8 cellular contexts compared by ENCODE assay signal in genomic region chr19:55654833-55655647, GRCh38. TPM values are rescaled to one million over a fixed set of nuclear protein-coding genes. Genes with fewer than 3 reads are reported as not detected.
DNase-seq lines count a peak whose midpoint lies in the region; ATAC-seq and TF ChIP-seq lines count a peak whose summit lies in the region.

TSS of gene U2AF2 (plus strand) at chr19:55655035. CDS start at chr19:55655105, 70 bp downstream.

- peak within 1 kb of the TSS; percentile 99 for H3K27ac ChIP-seq in angular gyrus (ENCODE audit: low read depth, low read length)
- peak within 1 kb of the TSS; percentile 99 for H3K27ac ChIP-seq in right cardiac atrium (ENCODE audit: low read length)
- peak within 1 kb of the TSS; percentile 99 for H3K27ac ChIP-seq in rectal smooth muscle tissue (ENCODE audit: low read depth, low read length)
- H3K27ac ChIP-seq in vagina = peak within 1 kb of the TSS; percentile 100

- peak; percentile 33 for ATAC-seq in HG02798 (IDR thresholded peaks at IDR 0.05; ENCODE audit: poor library complexity, unreplicated experiment)
- peak; percentile 69 to 71 for ATAC-seq in right cardiac atrium

- intact Hi-C loops in right cardiac atrium (cut with DNase I) (no loop called here), vagina (cut with DNase I) (no loop called here)

- peak in 1 of 2 donors; percentile 57 for TF ChIP-seq POLR2A in vagina (IDR thresholded peaks at IDR 0.05)

- peaks cover 14% of the 10 kb centered on the region for H3K4me1 ChIP-seq in right cardiac atrium (ENCODE audit: control insufficient read depth, insufficient read depth, low read length)
- peaks cover 21% of the 10 kb centered on the region for H3K4me1 ChIP-seq in rectal smooth muscle tissue (ENCODE audit: control insufficient read depth, insufficient read depth, low read length)
- peaks cover 54% of the 10 kb centered on the region for H3K4me1 ChIP-seq in vagina

- peaks cover 4% of the 10 kb centered on the region for H3K36me3 ChIP-seq in rectal smooth muscle tissue (ENCODE audit: control insufficient read depth, insufficient read depth, low read length)
- peaks cover 0 to 5% of the 10 kb centered on the region in 2 donors for H3K36me3 ChIP-seq in vagina

- under 1% methylated on average over 98 of the region's 99 CpGs for WGBS in right cardiac atrium

- H3K9me3 ChIP-seq in right cardiac atrium (ENCODE audit: control insufficient read depth, low read length) = no peaks in the 10 kb centered on the region
- no peaks in the 10 kb centered on the region for H3K9me3 ChIP-seq in vagina

- in situ Hi-C loops in GM13977 (cut with MboI; ENCODE audit: low pct_unique_long_range_greater_than_20kb, low sequenced_read_pairs, unreplicated experiment) = no loop called here

- H3K4me3 ChIP-seq in right cardiac atrium (ENCODE audit: low read length) (peak within 1 kb of the TSS; percentile 92), rectal smooth muscle tissue (ENCODE audit: low read length) (peak within 1 kb of the TSS; percentile 84), vagina (peak within 1 kb of the TSS; percentile 69 to 96)

- H3K27me3 ChIP-seq in right cardiac atrium (ENCODE audit: control insufficient read depth, insufficient read depth) (no peaks in the 10 kb centered on the region), rectal smooth muscle tissue (ENCODE audit: control insufficient read depth, insufficient read depth, low read length) (no peaks in the 10 kb centered on the region), vagina (no peaks in the 10 kb centered on the region)

- peak within 1 kb of the TSS; percentile 100 for H3K9ac ChIP-seq in rectal smooth muscle tissue (ENCODE audit: low read length)

- TF ChIP-seq CTCF in GM13977 (IDR thresholded peaks at IDR 0.05; ENCODE audit: extremely low read depth, insufficient read depth, missing control alignments) (no peak), vagina (IDR thresholded peaks at IDR 0.05) (peak in 1 of 3 experiments; percentile 25)

- peak; percentile 98 for DNase-seq in GM13977 (ENCODE audit: low spot score)
- peak; percentile 97 for DNase-seq in NCI-H1436 (lab: John Stamatoyannopoulos, UW)
- DNase-seq in T-helper 2 cell = peak; percentile 92 to 97 (median 94)
- DNase-seq in right cardiac atrium = peak; percentile 96 to 99 (median 98)
- peak in 1 of 2 donors; percentile 96 for DNase-seq in vagina (ENCODE audit: extremely low spot score in 2 of 2)

RNA-seq across cellular contexts. Expression of gene U2AF2, which starts in this region (rescaled TPM):
- total RNA-seq in right cardiac atrium (100 to 1,000 TPM in 1 of 4 donors, 10 to 100 TPM in 3; 87.5 to 101 (median 90.4) TPM), vagina (145 TPM)
- 76.0 TPM for polyA plus RNA-seq in right cardiac atrium
